ENCODE assay signal across 12 cellular contexts in genomic region chr3:150253622-150254021, GRCh38.
A peak's percentile ranks its signal among the peaks of the same experiment; 100 is the strongest.
DNase-seq lines count a peak whose midpoint lies in the region; ATAC-seq and TF ChIP-seq lines count a peak whose summit lies in the region.
"Had no signal": no experiment of that assay in that cellular context is flagged by ENCODE, and none has a peak within 500 bp of the region (broad histone marks: within the 10 kb centered on the region; RNA-seq: fewer than 3 reads in every experiment).

No MANE protein-coding gene starts in this region.

- intact Hi-C loops in thyroid gland (cut with DNase I): no loop called here

- CTCF ChIA-PET in SK-N-SH (lab: Yijun Ruan, JAX): interaction anchor here (1.0 to 1.9 kb wide), 2 partner anchors 33 to 374 kb away, joined by 3 to 7 read pairs; no protein-coding TSS in a partner anchor

- no peak for TF ChIP-seq POLR2A in thyroid gland (IDR thresholded peaks at IDR 0.05)

- no peaks in the 10 kb centered on the region for H4K20me1 ChIP-seq in SK-N-SH (ENCODE audit: insufficient read depth)

- WGBS in SK-N-SH (ENCODE audit: low lambda C conversion rate): 44% methylated on average over 3 of the region's 3 CpGs
- 41 to 44% methylated on average over 3 of the region's 3 CpGs for WGBS in thyroid gland, 2 donors

- no peak for DNase-seq in SK-N-SH
- DNase-seq in NCI-H446 treated with DMSO at 0.1 percent for 48 hours (lab: John Stamatoyannopoulos, UW): peak; percentile 29
- DNase-seq in dermis microvascular lymphatic vessel endothelial cell (ENCODE audit: low read depth in 2 of 2): peak; percentile 4 to 55
- DNase-seq in thyroid gland: peak; percentile 31 to 47
- no peak for DNase-seq in hippocampal formation (lab: John Stamatoyannopoulos, UW)
- DNase-seq: activated CD8-positive, alpha-beta T cell treated with anti-CD3 and anti-CD28 coated beads, Interleukin-2, amount 10 ng/mL, durations not matched to agents 7 days and 5 days; occipital lobe; uterus had no signal

- no peak for ATAC-seq in SK-N-SH treated with all-trans-retinoic acid at 6 μM for 48 hours
- no peak for ATAC-seq in HG03139 (IDR thresholded peaks at IDR 0.05; ENCODE audit: unreplicated experiment)
- no peak for ATAC-seq in GM21619 (IDR thresholded peaks at IDR 0.05; ENCODE audit: unreplicated experiment)
- ATAC-seq: activated CD8-positive, alpha-beta T cell treated with anti-CD3 and anti-CD28 coated beads, Interleukin-2, amount 10 ng/mL, durations not matched to agents 7 days and 5 days had no signal

- no peak for TF ChIP-seq RAD21 in SK-N-SH (IDR thresholded peaks at IDR 0.05; ENCODE audit: low read length)

- H3K27ac ChIP-seq in SK-N-SH (ENCODE audit: low read depth in 2 of 2, low read length in 1 of 2) (no peak overlapping the region), thyroid gland (peak overlapping the region; percentile 82 to 91 (median 85))
- H3K27ac ChIP-seq: adrenal gland, uterus had no signal

- TF ChIP-seq CTCF in SK-N-SH (IDR thresholded peaks at IDR 0.05) (no peak), thyroid gland (IDR thresholded peaks at IDR 0.05) (no peak)

- H3K4me1 ChIP-seq in SK-N-SH (ENCODE audit: control insufficient read depth in 1 of 2, insufficient read depth in 2 of 2, low read depth in 1 of 2, low read length in 1 of 2) (peaks cover 9 to 17% of the 10 kb centered on the region in 2 experiments; a peak in 2 of 4 replicates), thyroid gland (peaks cover 43 to 52% of the 10 kb centered on the region in 2 donors)

- POLR2A ChIA-PET in SK-N-SH (lab: Yijun Ruan, JAX): no interaction called here

- H3K9me3 ChIP-seq in SK-N-SH (no peaks in the 10 kb centered on the region), thyroid gland (no peaks in the 10 kb centered on the region)
- H3K9me3 ChIP-seq: adrenal gland, uterus had no signal

- peaks cover 2% of the 10 kb centered on the region for H3F3A ChIP-seq in SK-N-SH (replicated peaks; ENCODE audit: insufficient read depth)

- no peak overlapping the region for H2AFZ ChIP-seq in SK-N-SH (ENCODE audit: low read depth)

- H3K4me3 ChIP-seq in SK-N-SH (ENCODE audit: low read depth in 2 of 2, low read length in 1 of 2) (no peak overlapping the region), thyroid gland (replicated peaks in 1 of 3) (no peak overlapping the region)
- H3K4me3 ChIP-seq: adrenal gland, uterus had no signal

- no peak overlapping the region for H3K9ac ChIP-seq in SK-N-SH

- H3K4me2 ChIP-seq in SK-N-SH: no peak overlapping the region

- TF ChIP-seq EP300 in SK-N-SH (IDR thresholded peaks at IDR 0.05; ENCODE audit: borderline replicate concordance in 1 of 2, low read depth in 1 of 2, low read length in 1 of 2): no peak

- no peaks in the 10 kb centered on the region for H3K27me3 ChIP-seq in SK-N-SH (ENCODE audit: insufficient read depth)
- no peaks in the 10 kb centered on the region for H3K27me3 ChIP-seq in thyroid gland
- H3K27me3 ChIP-seq: adrenal gland, uterus had no signal

- no peaks in the 10 kb centered on the region for H3K36me3 ChIP-seq in SK-N-SH (replicated peaks in 1 of 2; ENCODE audit: control insufficient read depth in 1 of 2, insufficient read depth in 2 of 2, low read length in 1 of 2)
- no peaks in the 10 kb centered on the region for H3K36me3 ChIP-seq in thyroid gland
- H3K36me3 ChIP-seq: adrenal gland, uterus had no signal

- no peaks in the 10 kb centered on the region for H3K79me2 ChIP-seq in SK-N-SH (ENCODE audit: insufficient read depth)

- H3K9me2 ChIP-seq in SK-N-SH: no peaks in the 10 kb centered on the region

TF ChIP-seq in SK-N-SH, 30 proteins besides CTCF, POLR2A, EP300 and RAD21:
- TF ChIP-seq RFX5 (IDR thresholded peaks at IDR 0.05; ENCODE audit: low read length) (no peak), NFIC (IDR thresholded peaks at IDR 0.05; ENCODE audit: borderline replicate concordance) (peak; percentile 16; the same call in 1 of the 2 replicates)

TF ChIP-seq in SK-N-SH treated with all-trans-retinoic acid at 6 μM for 48 hours, 23 proteins besides CTCF, POLR2A, EP300 and RAD21:
- TF ChIP-seq TCF4 (CRISPR knock-in tag; IDR thresholded peaks at IDR 0.05; ENCODE audit: borderline replicate concordance): no peak
- TF ChIP-seq, protein P1, sequence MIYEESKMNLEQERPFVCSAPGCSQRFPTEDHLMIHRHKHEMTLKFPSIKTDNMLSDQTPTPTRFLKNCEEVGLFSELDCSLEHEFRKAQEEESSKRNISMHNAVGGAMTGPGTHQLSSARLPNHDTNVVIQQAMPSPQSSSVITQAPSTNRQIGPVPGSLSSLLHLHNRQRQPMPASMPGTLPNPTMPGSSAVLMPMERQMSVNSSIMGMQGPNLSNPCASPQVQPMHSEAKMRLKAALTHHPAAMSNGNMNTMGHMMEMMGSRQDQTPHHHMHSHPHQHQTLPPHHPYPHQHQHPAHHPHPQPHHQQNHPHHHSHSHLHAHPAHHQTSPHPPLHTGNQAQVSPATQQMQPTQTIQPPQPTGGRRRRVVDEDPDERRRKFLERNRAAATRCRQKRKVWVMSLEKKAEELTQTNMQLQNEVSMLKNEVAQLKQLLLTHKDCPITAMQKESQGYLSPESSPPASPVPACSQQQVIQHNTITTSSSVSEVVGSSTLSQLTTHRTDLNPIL (CRISPR knock-in tag; IDR thresholded peaks at IDR 0.05; ENCODE audit: low read depth): no peak
- TF ChIP-seq RARB (CRISPR knock-in tag; IDR thresholded peaks at IDR 0.05): no peak
- TF ChIP-seq, protein P2, sequence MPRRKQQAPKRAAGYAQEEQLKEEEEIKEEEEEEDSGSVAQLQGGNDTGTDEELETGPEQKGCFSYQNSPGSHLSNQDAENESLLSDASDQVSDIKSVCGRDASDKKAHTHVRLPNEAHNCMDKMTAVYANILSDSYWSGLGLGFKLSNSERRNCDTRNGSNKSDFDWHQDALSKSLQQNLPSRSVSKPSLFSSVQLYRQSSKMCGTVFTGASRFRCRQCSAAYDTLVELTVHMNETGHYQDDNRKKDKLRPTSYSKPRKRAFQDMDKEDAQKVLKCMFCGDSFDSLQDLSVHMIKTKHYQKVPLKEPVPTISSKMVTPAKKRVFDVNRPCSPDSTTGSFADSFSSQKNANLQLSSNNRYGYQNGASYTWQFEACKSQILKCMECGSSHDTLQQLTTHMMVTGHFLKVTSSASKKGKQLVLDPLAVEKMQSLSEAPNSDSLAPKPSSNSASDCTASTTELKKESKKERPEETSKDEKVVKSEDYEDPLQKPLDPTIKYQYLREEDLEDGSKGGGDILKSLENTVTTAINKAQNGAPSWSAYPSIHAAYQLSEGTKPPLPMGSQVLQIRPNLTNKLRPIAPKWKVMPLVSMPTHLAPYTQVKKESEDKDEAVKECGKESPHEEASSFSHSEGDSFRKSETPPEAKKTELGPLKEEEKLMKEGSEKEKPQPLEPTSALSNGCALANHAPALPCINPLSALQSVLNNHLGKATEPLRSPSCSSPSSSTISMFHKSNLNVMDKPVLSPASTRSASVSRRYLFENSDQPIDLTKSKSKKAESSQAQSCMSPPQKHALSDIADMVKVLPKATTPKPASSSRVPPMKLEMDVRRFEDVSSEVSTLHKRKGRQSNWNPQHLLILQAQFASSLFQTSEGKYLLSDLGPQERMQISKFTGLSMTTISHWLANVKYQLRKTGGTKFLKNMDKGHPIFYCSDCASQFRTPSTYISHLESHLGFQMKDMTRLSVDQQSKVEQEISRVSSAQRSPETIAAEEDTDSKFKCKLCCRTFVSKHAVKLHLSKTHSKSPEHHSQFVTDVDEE (CRISPR knock-in tag; IDR thresholded peaks at IDR 0.05): no peak
- no peak for TF ChIP-seq ISL1 (CRISPR knock-in tag; IDR thresholded peaks at IDR 0.05)

Comparison
In these comparisons a context has a peak if more than half of its experiments do, and no peak if none do; other contexts are left out.
1. DNase-seq: peak in NCI-H446 treated with DMSO at 0.1 percent for 48 hours (single experiment), dermis microvascular lymphatic vessel endothelial cell (2 of 2) and thyroid gland (2 of 2); none in SK-N-SH (single experiment) and hippocampal formation (0 of 2).
2. H3K27ac ChIP-seq: peak in thyroid gland (3 of 3); none in SK-N-SH (0 of 2).